In genomic region chr17:2214887-2215615, GRCh38 we compare ENCODE assay signal across 8 cellular contexts.
DNase-seq lines count a peak whose midpoint lies in the region; ATAC-seq and TF ChIP-seq lines count a peak whose summit lies in the region.

No MANE protein-coding gene starts in this region.

- 3 to 6% (median 5%) methylated on average over 11 of the region's 11 CpGs for WGBS in heart left ventricle, 4 donors

- DNase-seq in HT1080 (ENCODE audit: low read depth) (peak; percentile 48), heart left ventricle (peak in 4 of 5 donors; percentile 70 to 89 (median 75)), CD1c-positive myeloid dendritic cell (ENCODE audit: extremely low spot score) (no peak)
- DNase-seq in activated CD8-positive, alpha-beta memory T cell treated with anti-CD3 and anti-CD28 coated beads, Interleukin-2, amount 50 U/mL, for 48 hours = peak; percentile 45
- no peak for DNase-seq in stimulated activated naive B cell treated with anti-CD40 and anti-IgM and Interleukin-4, amounts not matched to agents 10 μg/mL and 1 μg/mL and 100 μg/mL, for 72 hours
- no peak for DNase-seq in stimulated activated CD4-positive, alpha-beta T cell treated with anti-CD3 and anti-CD28 coated beads, Interleukin-1b, Interleukin-23, amount 100 ng/mL, for 48 hours

- H3K27ac Mint-ChIP-seq in stimulated activated naive B cell treated with anti-CD40 and anti-IgM and Interleukin-4, amounts not matched to agents 10 μg/mL and 1 μg/mL and 100 μg/mL, for 72 hours = peak overlapping the region; percentile 99

- no peaks in the 10 kb centered on the region for H3K27me3 ChIP-seq in heart left ventricle

- peaks cover 11 to 27% of the 10 kb centered on the region in 2 donors for H3K36me3 Mint-ChIP-seq in stimulated activated naive B cell treated with anti-CD40 and anti-IgM and Interleukin-4, amounts not matched to agents 10 μg/mL and 1 μg/mL and 100 μg/mL, for 72 hours

- peaks cover 0 to 7% (median 0%) of the 10 kb centered on the region in 9 donors for H3K36me3 ChIP-seq in heart left ventricle

- intact Hi-C loops in heart left ventricle (cut with DNase I) = loop anchor here (1.0 to 5.0 kb wide), 6 partner anchors 34 to 43 kb away; no protein-coding TSS in a partner anchor

- peak overlapping the region; percentile 74 to 95 (median 88) for H3K27ac ChIP-seq in heart left ventricle

- ATAC-seq in heart left ventricle (peak; percentile 68 to 82 (median 76)), HG02588 (IDR thresholded peaks at IDR 0.05; ENCODE audit: unreplicated experiment) (no peak), GM19463 (IDR thresholded peaks at IDR 0.05; ENCODE audit: unreplicated experiment) (no peak)
- ATAC-seq in stimulated activated naive B cell treated with anti-CD40 and anti-IgM and Interleukin-4, amounts not matched to agents 10 μg/mL and 1 μg/mL and 100 μg/mL, for 72 hours (replicated peaks) = peak; percentile 26

- H3K4me1 Mint-ChIP-seq in stimulated activated naive B cell treated with anti-CD40 and anti-IgM and Interleukin-4, amounts not matched to agents 10 μg/mL and 1 μg/mL and 100 μg/mL, for 72 hours = peaks cover 22 to 23% of the 10 kb centered on the region in 2 donors

- H3K4me3 Mint-ChIP-seq in stimulated activated naive B cell treated with anti-CD40 and anti-IgM and Interleukin-4, amounts not matched to agents 10 μg/mL and 1 μg/mL and 100 μg/mL, for 72 hours = peak overlapping the region; percentile 85 to 87

- no peaks in the 10 kb centered on the region for H3K9me3 Mint-ChIP-seq in stimulated activated naive B cell treated with anti-CD40 and anti-IgM and Interleukin-4, amounts not matched to agents 10 μg/mL and 1 μg/mL and 100 μg/mL, for 72 hours

- TF ChIP-seq CTCF in heart left ventricle (IDR thresholded peaks at IDR 0.05) = no peak

- peaks cover 6 to 58% (median 47%) of the 10 kb centered on the region in 12 donors for H3K4me1 ChIP-seq in heart left ventricle

- no peak for TF ChIP-seq POLR2A in heart left ventricle (IDR thresholded peaks at IDR 0.05)

- no peaks in the 10 kb centered on the region for H3K9me3 ChIP-seq in heart left ventricle

- H3K4me3 ChIP-seq in heart left ventricle = peak overlapping the region in 10 of 12 donors; percentile 12 to 47 (median 40)

- no peaks in the 10 kb centered on the region for H3K27me3 Mint-ChIP-seq in stimulated activated naive B cell treated with anti-CD40 and anti-IgM and Interleukin-4, amounts not matched to agents 10 μg/mL and 1 μg/mL and 100 μg/mL, for 72 hours

Comparison
In these comparisons a context has a peak if more than half of its experiments do, and no peak if none do; other contexts are left out.
1. DNase-seq: peak in HT1080 (single experiment), activated CD8-positive, alpha-beta memory T cell treated with anti-CD3 and anti-CD28 coated beads, Interleukin-2, amount 50 U/mL, for 48 hours (single experiment) and heart left ventricle (4 of 5); none in stimulated activated naive B cell treated with anti-CD40 and anti-IgM and Interleukin-4, amounts not matched to agents 10 μg/mL and 1 μg/mL and 100 μg/mL, for 72 hours (single experiment), CD1c-positive myeloid dendritic cell (single experiment) and stimulated activated CD4-positive, alpha-beta T cell treated with anti-CD3 and anti-CD28 coated beads, Interleukin-1b, Interleukin-23, amount 100 ng/mL, for 48 hours (single experiment).
2. ATAC-seq: peak in heart left ventricle (4 of 4) and stimulated activated naive B cell treated with anti-CD40 and anti-IgM and Interleukin-4, amounts not matched to agents 10 μg/mL and 1 μg/mL and 100 μg/mL, for 72 hours (2 of 2); none in HG02588 (single experiment) and GM19463 (single experiment).